Comparison of ENCODE assay signal across 1 cellular context in genomic region chr2:45412754-45413379, GRCh38.
TF ChIP-seq lines count a peak whose summit lies in the region.

No MANE protein-coding gene starts in this region.

TF ChIP-seq in WTC11, 78 proteins besides CTCF, POLR2A, EP300 and RAD21 (continued from another document):
- TF ChIP-seq ETV6 (CRISPR knock-in tag; IDR thresholded peaks at IDR 0.05) (peak; percentile 63; the same call in 1 of the 2 replicates), ZSCAN18 (CRISPR knock-in tag; IDR thresholded peaks at IDR 0.05) (no peak), OVOL2 (CRISPR knock-in tag; IDR thresholded peaks at IDR 0.05; ENCODE audit: borderline replicate concordance) (no peak), MXD4 (CRISPR knock-in tag; IDR thresholded peaks at IDR 0.05; ENCODE audit: borderline replicate concordance) (no peak), NR1H2 (CRISPR knock-in tag; IDR thresholded peaks at IDR 0.05) (no peak), ATF1 (CRISPR knock-in tag; IDR thresholded peaks at IDR 0.05) (no peak), ERG (CRISPR knock-in tag; IDR thresholded peaks at IDR 0.05) (no peak), GABPB1 (CRISPR knock-in tag; IDR thresholded peaks at IDR 0.05) (no peak), NFE2L1 (CRISPR knock-in tag; IDR thresholded peaks at IDR 0.05) (no peak), TCF7 (CRISPR knock-in tag; IDR thresholded peaks at IDR 0.05; ENCODE audit: low read depth) (no peak), AFF4 (CRISPR knock-in tag; IDR thresholded peaks at IDR 0.05; ENCODE audit: borderline replicate concordance) (no peak), EMX1 (CRISPR knock-in tag; IDR thresholded peaks at IDR 0.05) (no peak), NR3C1 (CRISPR knock-in tag; conservative IDR thresholded peaks at IDR 0.05; ENCODE audit: low read depth) (no peak), ZNF317 (CRISPR knock-in tag; IDR thresholded peaks at IDR 0.05; ENCODE audit: borderline replicate concordance, low read depth) (no peak), ATF3 (CRISPR knock-in tag; conservative IDR thresholded peaks at IDR 0.05) (no peak), ESRRA (CRISPR knock-in tag; IDR thresholded peaks at IDR 0.05; ENCODE audit: borderline replicate concordance) (no peak), MYBL2 (CRISPR knock-in tag; IDR thresholded peaks at IDR 0.05) (no peak), KAT7 (CRISPR knock-in tag; IDR thresholded peaks at IDR 0.05; ENCODE audit: borderline replicate concordance) (no peak), IRF1 (CRISPR knock-in tag; IDR thresholded peaks at IDR 0.05) (no peak), TEAD1 (CRISPR knock-in tag; IDR thresholded peaks at IDR 0.05) (peak; percentile 90), USF1 (CRISPR knock-in tag; IDR thresholded peaks at IDR 0.05) (no peak), USF2 (CRISPR knock-in tag; IDR thresholded peaks at IDR 0.05) (no peak), STAT6 (CRISPR knock-in tag; conservative IDR thresholded peaks at IDR 0.05; ENCODE audit: low read depth) (no peak)
